Comparison of ENCODE assay signal across 8 cellular contexts in genomic region chr6:127606131-127606562, GRCh38. TPM values are rescaled to one million over a fixed set of nuclear protein-coding genes. Genes with fewer than 3 reads are reported as not detected.
A peak's percentile ranks its signal among the peaks of the same experiment; 100 is the strongest.
DNase-seq lines count a peak whose midpoint lies in the region; ATAC-seq and TF ChIP-seq lines count a peak whose summit lies in the region.

No MANE protein-coding gene starts in this region.

- H3K27ac ChIP-seq in RWPE1 (no peak overlapping the region), hepatocyte (no peak overlapping the region), smooth muscle cell (ENCODE audit: low read depth) (no peak overlapping the region)

- H3K27me3 ChIP-seq in hepatocyte (no peaks in the 10 kb centered on the region), smooth muscle cell (ENCODE audit: low read depth) (no peaks in the 10 kb centered on the region)

- no peaks in the 10 kb centered on the region for H3F3A ChIP-seq in smooth muscle cell (ENCODE audit: low read depth)

- H3K36me3 ChIP-seq in hepatocyte (replicated peaks; ENCODE audit: insufficient read depth, low read depth) (no peaks in the 10 kb centered on the region), smooth muscle cell (ENCODE audit: low read depth) (no peaks in the 10 kb centered on the region)

- no peaks in the 10 kb centered on the region for H3K79me2 ChIP-seq in hepatocyte
- no peaks in the 10 kb centered on the region for H3K79me2 ChIP-seq in smooth muscle cell (ENCODE audit: low read depth)

- no peaks in the 10 kb centered on the region for H4K20me1 ChIP-seq in hepatocyte (ENCODE audit: insufficient read depth, poor library complexity, severe bottlenecking)
- no peaks in the 10 kb centered on the region for H4K20me1 ChIP-seq in smooth muscle cell (ENCODE audit: low read depth)

- whole genome bisulfite sequencing in hepatocyte (ENCODE audit: low lambda C conversion rate, missing lambda C conversion rate), result 75% methylated on average over 3 of the region's 3 CpGs
- 80% methylated on average over 1 of the region's 3 CpGs for WGBS in smooth muscle cell (ENCODE audit: low lambda C conversion rate)

- no peak for TF ChIP-seq POLR2A in GM18505 (IDR thresholded peaks at IDR 0.05; ENCODE audit: borderline replicate concordance, extremely low read depth, insufficient read depth, insufficient read length)

- intact Hi-C loops in posterior vena cava (cut with DNase I), result no loop called here

- H3K9me2 ChIP-seq in hepatocyte (replicated peaks; ENCODE audit: insufficient read depth), result no peaks in the 10 kb centered on the region

- DNase-seq in COR-L47 (lab: John Stamatoyannopoulos, UW) (peak; percentile 7), KBM-7 (peak; percentile 24), RWPE1 (ENCODE audit: low spot score) (peak; percentile 48), hepatocyte (ENCODE audit: low spot score) (peak; percentile 46), posterior vena cava (ENCODE audit: low spot score) (no peak), smooth muscle cell (lab: John Stamatoyannopoulos, UW; ENCODE audit: unreplicated experiment) (no peak)
- no peak for DNase-seq in activated CD4-positive, CD25-positive, alpha-beta regulatory T cell (lab: John Stamatoyannopoulos, UW)

- TF ChIP-seq CTCF in RWPE1 (conservative IDR thresholded peaks at IDR 0.05; ENCODE audit: low read depth), result 0 out of 2 replicates have a peak, but pooled peaks have one; percentile 4
- peak; percentile 46 for TF ChIP-seq CTCF in hepatocyte (IDR thresholded peaks at IDR 0.05; ENCODE audit: poor library complexity)
- TF ChIP-seq CTCF in smooth muscle cell (IDR thresholded peaks at IDR 0.05; ENCODE audit: borderline replicate concordance, insufficient read depth, poor library complexity, severe bottlenecking), result no peak

- H3K4me1 ChIP-seq in hepatocyte (ENCODE audit: insufficient read depth) (no peaks in the 10 kb centered on the region), smooth muscle cell (ENCODE audit: low read depth) (no peaks in the 10 kb centered on the region)

- ATAC-seq in GM18505 (IDR thresholded peaks at IDR 0.05; ENCODE audit: unreplicated experiment), result no peak

- H3K4me2 ChIP-seq in hepatocyte (no peak overlapping the region), smooth muscle cell (no peak overlapping the region)

- H3K9ac ChIP-seq in smooth muscle cell (ENCODE audit: low read depth), result no peak overlapping the region

- POLR2A ChIA-PET in RWPE1 (lab: Yijun Ruan, JAX; ENCODE audit: low non-redundant PET), result no interaction called here

- H3K9me3 ChIP-seq in hepatocyte (ENCODE audit: low read depth) (no peaks in the 10 kb centered on the region), smooth muscle cell (replicated peaks; ENCODE audit: low read depth) (no peaks in the 10 kb centered on the region)

- no peak overlapping the region for H2AFZ ChIP-seq in hepatocyte
- no peak overlapping the region for H2AFZ ChIP-seq in smooth muscle cell (ENCODE audit: low read depth)

- CTCF ChIA-PET in RWPE1 (lab: Yijun Ruan, JAX), result interaction anchor here (0.6 to 1.0 kb wide), 8 partner anchors 21 to 447 kb away, joined by 3 to 6 read pairs (median 4); no protein-coding TSS in a partner anchor

- in situ Hi-C loops in KBM-7 (cut with MboI; ENCODE audit: low pct_unique_long_range_greater_than_20kb, low sequenced_read_pairs), result no loop called here

- no peak overlapping the region for H3K4me3 ChIP-seq in hepatocyte
- no peak overlapping the region for H3K4me3 ChIP-seq in smooth muscle cell

RNA-seq across cellular contexts. Expression of gene C6orf58, which starts 29.2 kb away (rescaled TPM):
- total RNA-seq in hepatocyte (0.12 TPM in 1 of 2 replicates, not detected in the other), posterior vena cava (not detected), smooth muscle cell (not detected in 2 replicates)
- polyA plus RNA-seq in hepatocyte (not detected in 2 replicates), smooth muscle cell (not detected in 2 replicates)

Comparison
In these comparisons a context has a peak if more than half of its experiments do, and no peak if none do; other contexts are left out.
1. DNase-seq: peak in COR-L47 (single experiment), KBM-7 (single experiment), RWPE1 (single experiment) and hepatocyte (single experiment); none in posterior vena cava (single experiment), smooth muscle cell (single experiment) and activated CD4-positive, CD25-positive, alpha-beta regulatory T cell (0 of 4).